7 cellular contexts compared by ENCODE assay signal in the genomic region with DNA sequence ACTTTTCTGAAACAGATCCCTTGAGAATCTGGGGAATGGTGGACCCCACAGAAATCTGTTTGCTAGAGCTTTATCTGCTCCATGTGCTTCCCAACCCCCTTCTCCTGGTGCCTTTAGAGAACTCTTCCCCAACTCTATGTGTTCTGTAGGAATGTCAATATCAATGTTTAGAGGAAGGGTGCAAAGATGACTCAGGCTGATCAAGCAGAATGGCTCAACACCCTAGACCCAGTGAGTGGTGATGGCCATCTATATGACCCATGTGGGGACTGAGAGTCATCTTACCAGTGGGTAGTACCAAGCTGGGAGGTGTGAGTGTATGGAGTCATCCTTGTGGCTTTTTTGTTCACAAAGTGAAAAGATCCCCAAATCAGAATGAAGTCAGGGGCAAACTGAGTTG.
"Had no signal": no experiment of that assay in that cellular context is flagged by ENCODE, and none has a peak within 500 bp of the region (broad histone marks: within the 10 kb centered on the region; RNA-seq: fewer than 3 reads in every experiment).

No MANE protein-coding gene starts in this region.

- H2AFZ ChIP-seq: GM23338 had no signal

- H3K27ac Mint-ChIP-seq: GM23338, H9 had no signal

- H3K4me3 ChIP-seq: GM23338, K562 had no signal

- DNase-seq: H9, HCEC 1CT, IMR-90 had no signal

- H3K4me2 ChIP-seq: GM23338 had no signal

- H3K4me3 Mint-ChIP-seq: GM23338, H9 had no signal

- FAIRE-seq: H1, H54, K562 had no signal

- ATAC-seq: GM23338, K562 had no signal
